ENCODE assay signal across 20 cellular contexts in genomic region chr17:29766796-29767327, GRCh38.
"Had no signal": no experiment of that assay in that cellular context is flagged by ENCODE, and none has a peak within 500 bp of the region (broad histone marks: within the 10 kb centered on the region; RNA-seq: fewer than 3 reads in every experiment).

No MANE protein-coding gene starts in this region.

- DNase-seq: activated CD4-positive, alpha-beta T cell treated with anti-CD3 and anti-CD28 coated beads, Interleukin-2, amount 10 ng/mL, durations not matched to agents 24 days and 14 days; activated CD8-positive, alpha-beta T cell treated with anti-CD3 and anti-CD28 coated beads, Interleukin-2, amount 10 ng/mL, durations not matched to agents 7 days and 5 days; activated naive CD4-positive, alpha-beta T cell treated with Interleukin-2 at 50 U/mL for 16 hours; activated naive CD8-positive, alpha-beta T cell treated with anti-CD3 and anti-CD28 coated beads, Interleukin-2, amount 10 ng/mL, durations not matched to agents 7 days and 5 days; activated T-cell treated with anti-CD3 and anti-CD28 coated beads, Interleukin-2, amount 50 U/mL, for 24 hours; anterior cingulate cortex; caudate nucleus; dorsolateral prefrontal cortex; heart left ventricle; kidney; left lung; midbrain; occipital lobe; posterior cingulate gyrus; retina; spleen; stimulated activated CD4-positive, alpha-beta T cell treated with anti-CD3 and anti-CD28 coated beads, Interleukin-4, amount 100 ng/mL, for 4 hours; upper lobe of left lung had no signal

- ATAC-seq: activated CD8-positive, alpha-beta T cell treated with anti-CD3 and anti-CD28 coated beads, Interleukin-2, amount 10 ng/mL, durations not matched to agents 7 days and 5 days; gastroesophageal sphincter; heart left ventricle; left lung; stimulated activated memory B cell treated with anti-CD40 and anti-IgM and Interleukin-4, amounts not matched to agents 10 μg/mL and 1 μg/mL and 100 μg/mL, for 72 hours had no signal
